ENCODE assay signal across 7 cellular contexts in genomic region chr17:386145-386876, GRCh38. TPM values are rescaled to one million over a fixed set of nuclear protein-coding genes. Genes with fewer than 3 reads are reported as not detected.
DNase-seq lines count a peak whose midpoint lies in the region; ATAC-seq, FAIRE-seq and TF ChIP-seq lines count a peak whose summit lies in the region.

No MANE protein-coding gene starts in this region.

- POLR2A ChIA-PET in K562 (lab: Yijun Ruan, JAX), result interaction anchor here (0.6 kb wide), 1 partner anchor 43 kb away, joined by 3 read pairs; no protein-coding TSS in a partner anchor

- peak overlapping the region; percentile 86 to 91 (median 88) for H3K4me3 Mint-ChIP-seq in immature natural killer cell

- intact Hi-C loops in K562 (cut with micrococcal nuclease), result no loop called here

- H3K36me3 ChIP-seq in K562 (ENCODE audit: control insufficient read depth, insufficient read depth, low read length), result no peaks in the 10 kb centered on the region

- H3K9me1 ChIP-seq in K562 (ENCODE audit: control insufficient read depth, insufficient read depth, low read length), result no peaks in the 10 kb centered on the region

- H3K27me3 Mint-ChIP-seq in immature natural killer cell (ENCODE audit: low read depth in 3 of 3), result peaks cover 11 to 17% (median 12%) of the 10 kb centered on the region in 3 donors

- TF ChIP-seq POLR2A in K562 (conservative IDR thresholded peaks at IDR 0.05), result no peak

- peak; percentile 44 for TF ChIP-seq CTCF in GM12873 (IDR thresholded peaks at IDR 0.05; ENCODE audit: insufficient read depth, low read depth, low read length, missing control alignments)
- peak in 2 of 3 experiments; percentile 48 to 69; a peak in 4 of 6 replicates for TF ChIP-seq CTCF in K562 (IDR thresholded peaks at IDR 0.05 in 2 of 3, conservative IDR thresholded peaks at IDR 0.05 in 1 of 3; ENCODE audit: insufficient read depth in 2 of 3, low read depth in 1 of 3, low read length in 3 of 3)

- H3K27ac Mint-ChIP-seq in immature natural killer cell, result peak overlapping the region in 4 of 6 donors; percentile 23 to 77 (median 46)

- no TSS peak for BruUV-seq in K562 (replicated peaks; lab: Mats Ljungman, UMichigan)

- no peak for FAIRE-seq in K562 (lab: Jason Lieb, UNC)

- H4K20me1 ChIP-seq in K562 (replicated peaks; ENCODE audit: control insufficient read depth, insufficient read depth, low read length), result no peaks in the 10 kb centered on the region

- no peak overlapping the region; a peak in 1 of 4 replicates for H3K9ac ChIP-seq in K562 (ENCODE audit: insufficient read depth in 1 of 2, low read depth in 2 of 2, low read length in 2 of 2)

- H3K9me3 ChIP-seq in K562 (replicated peaks; ENCODE audit: control insufficient read depth, insufficient read depth, low read depth, low read length), result no peaks in the 10 kb centered on the region

- H3K27me3 ChIP-seq in K562 (ENCODE audit: control insufficient read depth in 2 of 2, insufficient read depth in 2 of 2, low read length in 2 of 2), result peaks cover 3 to 7% of the 10 kb centered on the region in 2 experiments; a peak in 3 of 5 replicates

- in situ Hi-C loops in K562 (cut with MboI), result no loop called here

- no peak overlapping the region for H3K27ac ChIP-seq in K562 (ENCODE audit: extremely low read depth, low read depth, low read length)

- CTCF ChIA-PET in K562 (lab: Yijun Ruan, JAX; ENCODE audit: low intra/inter-chr PET ratio), result interaction anchor here (0.7 kb wide), 1 partner anchor 242 kb away, joined by 4 read pairs; no protein-coding TSS in a partner anchor

- no peaks in the 10 kb centered on the region for H3K79me2 ChIP-seq in K562 (ENCODE audit: control insufficient read depth, insufficient read depth, low read length)

- no peak overlapping the region for H3K4me2 ChIP-seq in K562 (ENCODE audit: insufficient read depth, low read length)

- H2AFZ ChIP-seq in K562 (ENCODE audit: low read depth, low read length), result no peak overlapping the region

- peaks cover 0 to 3% (median 3%) of the 10 kb centered on the region in 3 donors for H3K36me3 Mint-ChIP-seq in immature natural killer cell

- H3K4me1 Mint-ChIP-seq in immature natural killer cell, result peaks cover 15 to 20% of the 10 kb centered on the region in 2 donors

- peak in 1 of 2 experiments; percentile 65; a peak in 3 of 4 replicates for TF ChIP-seq RAD21 in K562 (CRISPR knock-in tag; conservative IDR thresholded peaks at IDR 0.05 in 1 of 2, IDR thresholded peaks at IDR 0.05 in 1 of 2)

- no peak for TF ChIP-seq EP300 in K562 (IDR thresholded peaks at IDR 0.05; ENCODE audit: low read length)

- ATAC-seq in K562 (peak; percentile 95), GM21526 (IDR thresholded peaks at IDR 0.05; ENCODE audit: low FRiP score, unreplicated experiment) (no peak)

- WGBS in K562 (ENCODE audit: insufficient coverage, low coverage, missing lambda C conversion rate), result 15% methylated on average over 24 of the region's 56 CpGs

- no peaks in the 10 kb centered on the region for H3K9me3 Mint-ChIP-seq in immature natural killer cell

- DNase-seq in HT1080 (ENCODE audit: low read depth), result peak; percentile 8
- DNase-seq in T1000 (lab: John Stamatoyannopoulos, UW), result peak; percentile 50
- peak; percentile 69 to 93 (median 89) for DNase-seq in K562 (ENCODE audit: extremely low read depth in 1 of 4, low spot score in 3 of 4)
- peak; percentile 58 to 63 (median 62) for DNase-seq in immature natural killer cell
- DNase-seq in stimulated activated CD4-positive, alpha-beta T cell treated with anti-CD3 and anti-CD28 coated beads, Interleukin-1b, Interleukin-23, amount 100 ng/mL, for 24 hours (ENCODE audit: low read depth in 4 of 4, low spot score in 1 of 4), result peak; percentile 40 to 66 (median 60)

- peak overlapping the region; percentile 38 for H3K4me3 ChIP-seq in K562

- peaks cover 0 to 15% of the 10 kb centered on the region in 2 experiments; a peak in 3 of 5 replicates for H3K4me1 ChIP-seq in K562 (replicated peaks in 1 of 2; ENCODE audit: control insufficient read depth in 2 of 2, insufficient read depth in 2 of 2, low read length in 2 of 2)

TF ChIP-seq in K562, 482 proteins besides CTCF, POLR2A, EP300 and RAD21 (continues in another document):
- TF ChIP-seq MAZ (CRISPR knock-in tag; conservative IDR thresholded peaks at IDR 0.05 in 1 of 2, IDR thresholded peaks at IDR 0.05 in 1 of 2), result peak in 1 of 2 experiments; percentile 71; a peak in 3 of 4 replicates
- TF ChIP-seq POLR2G (IDR thresholded peaks at IDR 0.05; ENCODE audit: low read depth, low read length), result peak; percentile 53
- no peak for TF ChIP-seq GATA2 (CRISPR knock-in tag; IDR thresholded peaks at IDR 0.05)
- no peak for TF ChIP-seq NR2C2 (CRISPR knock-in tag; IDR thresholded peaks at IDR 0.05)
- TF ChIP-seq NR2C2 (tag; IDR thresholded peaks at IDR 0.05), result 0 out of 2 replicates have a peak, but pooled peaks have one; percentile 4
- 0 out of 2 replicates have a peak, but pooled peaks have one; percentile 9 for TF ChIP-seq CXXC5 (CRISPR knock-in tag; IDR thresholded peaks at IDR 0.05)
- peak; percentile 87 for TF ChIP-seq VEZF1 (CRISPR knock-in tag; IDR thresholded peaks at IDR 0.05)
- TF ChIP-seq PURB (CRISPR knock-in tag; IDR thresholded peaks at IDR 0.05; ENCODE audit: low read depth), result no peak

RNA-seq across cellular contexts. Expression of gene RPH3AL, which starts 33.7 kb away (rescaled TPM):
- total RNA-seq in HT1080 (2014; rRNA removed; shearing (Covaris generic)), result 2.2 and 3.8 TPM in 2 replicates
- 2.4 and 3.0 TPM in 2 replicates for polyA plus RNA-seq in HT1080 (2015; cell fraction: cytosol; rRNA removed)
- 2.0 and 2.5 TPM in 2 replicates for polyA plus RNA-seq in HT1080 (2015; cell fraction: nucleus; rRNA removed)
- 2.4 and 4.9 TPM in 2 replicates for total RNA-seq in K562 (2011; cell fraction: chromatin; rRNA removed; ENCODE audit: low replicate concordance)
- 3.2 and 5.9 TPM in 2 replicates for total RNA-seq in K562 (2011; cell fraction: nucleolus; rRNA removed)
- 1.5 and 3.0 TPM in 2 replicates for total RNA-seq in K562 (2011; cell fraction: nucleoplasm; rRNA removed)
- total RNA-seq in K562 (2014; rRNA removed), result 0.86 and 1.2 TPM in 2 replicates
- total RNA-seq in K562 (2014; rRNA removed; fragmentation: Illumina TruSeq; extraction: Trizol), result 0.25 and 0.93 TPM in 2 replicates
- 0.29 and 0.38 TPM in 2 replicates for total RNA-seq in K562 (2015; rRNA removed; fragmentation: Illumina TruSeq; extraction: Trizol)
- 1.7 and 2.3 TPM in 2 replicates for total RNA-seq in K562 (2021)
- 0.45 and 0.52 TPM in 2 replicates for polyA plus RNA-seq in K562 (2011; rRNA removed)
- polyA plus RNA-seq in K562 (2011; cell fraction: cytosol; rRNA removed), result 0.40 and 1.8 TPM in 2 replicates
- 0.77 and 1.1 TPM in 2 replicates for polyA plus RNA-seq in K562 (2011; cell fraction: nucleus; rRNA removed)
- polyA plus RNA-seq in K562 (2012), result 1.1 and 2.7 TPM in 2 replicates
- 0.39 and 0.76 TPM in 2 replicates for polyA plus RNA-seq in K562 (2014; fragmentation: Illumina TruSeq; extraction: Trizol)
- polyA plus RNA-seq in K562 (2014; fragmentation: Nextera tagmentation; extraction: Ambion mirVana), result under 1 TPM; 0.18 to 0.20 TPM
- polyA plus RNA-seq in K562 (2014; rRNA removed), result 0.64 and 1.6 TPM in 2 replicates
- polyA minus RNA-seq in K562 (2011; rRNA and poly(A)+ RNA removed), result 0.35 TPM in 1 of 2 replicates, not detected in the other
- polyA minus RNA-seq in K562 (2011; cell fraction: cytosol; rRNA and poly(A)+ RNA removed), result 0.86 TPM in 1 of 2 replicates, not detected in the other
- polyA minus RNA-seq in K562 (2011; cell fraction: nucleus; rRNA and poly(A)+ RNA removed), result 0.44 and 1.6 TPM in 2 replicates
- polyA plus RNA-seq in immature natural killer cell, result 10 to 100 TPM in 1 of 3 donors, 1 to 10 TPM in 2; 4.2 to 10.3 (median 4.5) TPM

RNA-seq across cellular contexts. Expression of gene RFLNB, which starts 59.4 kb away (rescaled TPM):
- 20.9 and 26.1 TPM in 2 replicates for total RNA-seq in HT1080 (2014; rRNA removed; shearing (Covaris generic))
- 26.6 and 26.8 TPM in 2 replicates for polyA plus RNA-seq in HT1080 (2015; cell fraction: cytosol; rRNA removed)
- polyA plus RNA-seq in HT1080 (2015; cell fraction: nucleus; rRNA removed), result 8.1 and 9.2 TPM in 2 replicates
- total RNA-seq in K562 (2011; cell fraction: chromatin; rRNA removed; ENCODE audit: low replicate concordance), result 1.3 and 1.9 TPM in 2 replicates
- 1.1 and 1.3 TPM in 2 replicates for total RNA-seq in K562 (2011; cell fraction: nucleolus; rRNA removed)
- total RNA-seq in K562 (2011; cell fraction: nucleoplasm; rRNA removed), result 1.8 and 2.8 TPM in 2 replicates
- 6.4 and 9.8 TPM in 2 replicates for total RNA-seq in K562 (2014; rRNA removed)
- total RNA-seq in K562 (2014; rRNA removed; fragmentation: Illumina TruSeq; extraction: Trizol), result 5.6 and 5.9 TPM in 2 replicates
- total RNA-seq in K562 (2015; rRNA removed; fragmentation: Illumina TruSeq; extraction: Trizol), result 4.6 and 4.9 TPM in 2 replicates
- total RNA-seq in K562 (2021), result 8.8 and 10.0 TPM in 2 replicates
- 0.95 and 1.8 TPM in 2 replicates for polyA plus RNA-seq in K562 (2011; rRNA removed)
- 1.1 and 2.8 TPM in 2 replicates for polyA plus RNA-seq in K562 (2011; cell fraction: cytosol; rRNA removed)
- 0.52 and 1.4 TPM in 2 replicates for polyA plus RNA-seq in K562 (2011; cell fraction: nucleus; rRNA removed)
- 5.3 and 7.7 TPM in 2 replicates for polyA plus RNA-seq in K562 (2012)
- 4.6 and 6.8 TPM in 2 replicates for polyA plus RNA-seq in K562 (2014; fragmentation: Illumina TruSeq; extraction: Trizol)
- 1 to 10 TPM in 1 of 2 experiments, under 1 TPM in 1; 0.92 to 1.1 TPM for polyA plus RNA-seq in K562 (2014; fragmentation: Nextera tagmentation; extraction: Ambion mirVana)
- 5.0 and 7.2 TPM in 2 replicates for polyA plus RNA-seq in K562 (2014; rRNA removed)
- 0.54 and 1.3 TPM in 2 replicates for polyA minus RNA-seq in K562 (2011; rRNA and poly(A)+ RNA removed)
- 1.5 and 1.9 TPM in 2 replicates for polyA minus RNA-seq in K562 (2011; cell fraction: cytosol; rRNA and poly(A)+ RNA removed)
- polyA minus RNA-seq in K562 (2011; cell fraction: nucleus; rRNA and poly(A)+ RNA removed), result 0.27 and 0.33 TPM in 2 replicates
- 10 to 100 TPM in 2 of 3 donors, 1 to 10 TPM in 1; 7.0 to 16.4 (median 10.4) TPM for polyA plus RNA-seq in immature natural killer cell

Comparison
In these comparisons a context has a peak if more than half of its experiments do, and no peak if none do; other contexts are left out.
1. DNase-seq: peak in every context shown above with its lines; median percentile 89 in K562; 62 in immature natural killer cell; 60 in stimulated activated CD4-positive, alpha-beta T cell treated with anti-CD3 and anti-CD28 coated beads, Interleukin-1b, Interleukin-23, amount 100 ng/mL, for 24 hours; 50 in T1000; 8 in HT1080.